Comparison of ENCODE assay signal across 12 cellular contexts in the genomic region with DNA sequence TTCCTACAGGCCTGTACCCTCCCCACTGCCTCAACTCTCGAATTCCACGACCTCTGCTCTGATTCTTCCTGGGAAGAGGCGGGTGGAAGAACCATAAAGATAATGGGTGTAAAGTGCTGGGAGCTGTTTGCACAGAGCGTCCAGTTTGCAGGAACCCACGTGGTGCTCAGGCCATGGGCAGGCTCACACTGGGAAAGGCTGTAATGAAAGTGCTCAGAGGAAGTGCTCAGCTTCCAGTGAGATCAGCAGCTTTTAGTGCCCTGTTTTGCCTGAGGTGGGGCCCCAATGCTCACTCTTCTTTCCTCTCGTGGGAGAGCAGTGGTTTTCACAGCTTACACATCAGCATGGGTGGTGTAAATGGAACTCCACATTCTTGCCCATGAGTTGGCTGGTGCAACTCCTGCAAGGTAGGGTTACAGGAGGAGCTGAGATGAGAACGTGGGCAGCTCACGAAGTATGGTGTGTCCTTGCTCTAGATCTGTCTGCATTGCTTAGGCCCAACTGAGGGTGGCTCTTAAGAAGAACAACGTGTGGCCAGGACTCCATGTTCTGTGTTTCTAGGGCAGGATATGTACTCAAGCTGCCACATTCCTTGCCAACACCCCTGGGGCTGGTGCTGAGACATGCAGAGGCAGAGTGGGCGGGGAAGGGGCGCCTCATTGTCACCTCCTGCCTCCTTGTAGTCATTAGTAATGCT. TPM values are rescaled to one million over a fixed set of nuclear protein-coding genes. Genes with fewer than 3 reads are reported as not detected.
A peak's percentile ranks its signal among the peaks of the same experiment; 100 is the strongest.
DNase-seq lines count a peak whose midpoint lies in the region; ATAC-seq, FAIRE-seq and TF ChIP-seq lines count a peak whose summit lies in the region.
"Had no signal": no experiment of that assay in that cellular context is flagged by ENCODE, and none has a peak within 500 bp of the region (broad histone marks: within the 10 kb centered on the region; RNA-seq: fewer than 3 reads in every experiment).

No MANE protein-coding gene starts in this region.

- TF ChIP-seq EP300 in GM12878 (IDR thresholded peaks at IDR 0.05; ENCODE audit: borderline replicate concordance in 1 of 2, control insufficient read depth in 1 of 2, low read depth in 2 of 2, low read length in 2 of 2): no peak

- H4K8ac ChIP-seq in mesenchymal stem cell (ENCODE audit: low read length): no peak overlapping the region

- peak; percentile 55 for FAIRE-seq in GM18507 (lab: Jason Lieb, UNC)
- FAIRE-seq in GM12878 (lab: Jason Lieb, UNC): peak; percentile 13
- FAIRE-seq: colon had no signal

- TF ChIP-seq CTCF in GM12878 (IDR thresholded peaks at IDR 0.05 in 2 of 3, conservative IDR thresholded peaks at IDR 0.05 in 1 of 3; ENCODE audit: control insufficient read depth in 2 of 3, extremely low read depth in 1 of 3, insufficient read depth in 1 of 3, low read depth in 3 of 3, low read length in 3 of 3): no peak

- RAD21 ChIA-PET in GM12878 (lab: Charles Lee; ENCODE audit: unreplicated experiment): interaction anchor here (1.5 kb wide), 1 partner anchor 29 kb away, joined by 5 read pairs; no protein-coding TSS in a partner anchor

- 4% methylated on average over 11 of the region's 11 CpGs for WGBS in GM12878 (ENCODE audit: insufficient coverage, insufficient replicate concordance, low lambda C conversion rate, missing lambda C conversion rate)
- WGBS in mesenchymal stem cell: 55% methylated on average over 11 of the region's 11 CpGs

- POLR2A ChIA-PET in CD8-positive, alpha-beta memory T cell (lab: Charles Lee): no interaction called here
- POLR2A ChIA-PET in GM12878 (lab: Charles Lee): interaction anchor here (0.6 to 1.0 kb wide), 2 partner anchors 119 to 206 kb away, joined by 3 read pairs; no protein-coding TSS in a partner anchor

- no peak overlapping the region for H2AK5ac ChIP-seq in mesenchymal stem cell (ENCODE audit: low read length, severe bottlenecking)

- peaks cover 7% of the 10 kb centered on the region for H3K4me1 ChIP-seq in CD8-positive, alpha-beta memory T cell (ENCODE audit: insufficient read depth, low read length)
- peaks cover 4% of the 10 kb centered on the region for H3K4me1 ChIP-seq in GM12878 (ENCODE audit: control insufficient read depth, insufficient read depth, low read length)
- H3K4me1 ChIP-seq in mesenchymal stem cell (ENCODE audit: control insufficient read depth, insufficient read depth, low read depth, low read length): peaks cover 23% of the 10 kb centered on the region

- no peaks in the 10 kb centered on the region for H3K9me3 Mint-ChIP-seq in CD8-positive, alpha-beta memory T cell
- H3K9me3 Mint-ChIP-seq in memory B cell: no peaks in the 10 kb centered on the region
- no peaks in the 10 kb centered on the region for H3K9me3 Mint-ChIP-seq in activated T-cell treated with anti-CD3 and anti-CD28 coated beads, Interleukin-2, amount 50 U/mL, for 4 hours
- H3K9me3 Mint-ChIP-seq: activated naive CD8-positive, alpha-beta T cell treated with anti-CD3 and anti-CD28 coated beads, Interleukin-2, amount 10 ng/mL, durations not matched to agents 7 days and 5 days; IgD-negative memory B cell; immature natural killer cell had no signal

- no peak overlapping the region for H3K4me2 ChIP-seq in GM12878 (ENCODE audit: control insufficient read depth, insufficient read depth)
- H3K4me2 ChIP-seq in mesenchymal stem cell (ENCODE audit: low read length, poor library complexity, severe bottlenecking): no peak overlapping the region

- no peak overlapping the region for H2BK12ac ChIP-seq in mesenchymal stem cell (ENCODE audit: low read length in 2 of 2)

- no peaks in the 10 kb centered on the region for H3K79me2 ChIP-seq in GM12878 (ENCODE audit: control insufficient read depth, insufficient read depth, low read length)

- H2AFZ ChIP-seq in GM12878 (ENCODE audit: control insufficient read depth, low read depth, low read length): no peak overlapping the region
- no peak overlapping the region for H2AFZ ChIP-seq in mesenchymal stem cell (ENCODE audit: low read depth, low read length)

- H3K4me3 ChIP-seq in CD8-positive, alpha-beta memory T cell (ENCODE audit: low read length): no peak overlapping the region
- H3K4me3 ChIP-seq in GM12878 (no peak overlapping the region), mesenchymal stem cell (ENCODE audit: insufficient read depth in 1 of 2, low read depth in 1 of 2, low read length in 2 of 2) (no peak overlapping the region)

- TF ChIP-seq RAD21 in GM12878 (IDR thresholded peaks at IDR 0.05; ENCODE audit: insufficient read depth, low read depth, low read length): no peak

- no peaks in the 10 kb centered on the region for H3K79me1 ChIP-seq in mesenchymal stem cell (replicated peaks; ENCODE audit: low read length, poor library complexity, severe bottlenecking)

- BruUV-seq in GM12878 (replicated peaks; lab: Mats Ljungman, UMichigan): no TSS peak

- peaks cover 14 to 28% (median 25%) of the 10 kb centered on the region in 3 donors for H3K4me1 Mint-ChIP-seq in CD8-positive, alpha-beta memory T cell
- peaks cover 19% of the 10 kb centered on the region for H3K4me1 Mint-ChIP-seq in memory B cell
- peaks cover 17% of the 10 kb centered on the region for H3K4me1 Mint-ChIP-seq in activated T-cell treated with anti-CD3 and anti-CD28 coated beads, Interleukin-2, amount 50 U/mL, for 4 hours (ENCODE audit: low read depth)

- H3K36me3 ChIP-seq in CD8-positive, alpha-beta memory T cell (ENCODE audit: insufficient read depth, low read length): no peaks in the 10 kb centered on the region
- no peaks in the 10 kb centered on the region for H3K36me3 ChIP-seq in GM12878 (ENCODE audit: control insufficient read depth in 2 of 2, insufficient read depth in 2 of 2, low read length in 1 of 2)
- H3K36me3 ChIP-seq in mesenchymal stem cell (ENCODE audit: control insufficient read depth in 1 of 2, insufficient read depth in 2 of 2, low read depth in 1 of 2, low read length in 2 of 2): no peaks in the 10 kb centered on the region

- no peaks in the 10 kb centered on the region for H3K36me3 Mint-ChIP-seq in CD8-positive, alpha-beta memory T cell
- no peaks in the 10 kb centered on the region for H3K36me3 Mint-ChIP-seq in memory B cell
- H3K36me3 Mint-ChIP-seq in activated T-cell treated with anti-CD3 and anti-CD28 coated beads, Interleukin-2, amount 50 U/mL, for 4 hours (ENCODE audit: insufficient read depth): no peaks in the 10 kb centered on the region
- H3K36me3 Mint-ChIP-seq: activated naive CD8-positive, alpha-beta T cell treated with anti-CD3 and anti-CD28 coated beads, Interleukin-2, amount 10 ng/mL, durations not matched to agents 7 days and 5 days; IgD-negative memory B cell; immature natural killer cell had no signal

- peaks cover 27 to 53% of the 10 kb centered on the region in 2 donors for H3K27me3 Mint-ChIP-seq in CD8-positive, alpha-beta memory T cell
- H3K27me3 Mint-ChIP-seq in memory B cell: peaks cover 7% of the 10 kb centered on the region
- H3K27me3 Mint-ChIP-seq in activated T-cell treated with anti-CD3 and anti-CD28 coated beads, Interleukin-2, amount 50 U/mL, for 4 hours (ENCODE audit: low read depth): peaks cover 53% of the 10 kb centered on the region

- no peak overlapping the region for H3K14ac ChIP-seq in mesenchymal stem cell (ENCODE audit: low read length in 2 of 2)

- intact Hi-C loops in GM12878 (cut with micrococcal nuclease; ENCODE audit: unreplicated experiment): no loop called here

- CTCF ChIA-PET in CD8-positive, alpha-beta memory T cell (lab: Charles Lee): no interaction called here
- CTCF ChIA-PET in GM12878 (lab: Yijun Ruan, JAX): interaction anchor here (0.6 to 2.0 kb wide), 7 partner anchors 11 to 131 kb away, joined by 3 to 8 read pairs (median 4); no protein-coding TSS in a partner anchor

- no peak for TF ChIP-seq POLR2A in GM12878 (IDR thresholded peaks at IDR 0.05; ENCODE audit: low read depth, low read length)

- H4K20me1 ChIP-seq in GM12878 (ENCODE audit: control insufficient read depth, insufficient read depth): no peaks in the 10 kb centered on the region

- SMC1A ChIA-PET in GM12878 (lab: Charles Lee; ENCODE audit: uncharacterized antibody, unreplicated experiment): interaction anchor here (1.4 kb wide), 1 partner anchor 29 kb away, joined by 4 read pairs; no protein-coding TSS in a partner anchor

- H3K27ac ChIP-seq in CD8-positive, alpha-beta memory T cell (ENCODE audit: low read depth, low read length): no peak overlapping the region
- H3K27ac ChIP-seq in GM12878 (ENCODE audit: control insufficient read depth, insufficient read depth) (no peak overlapping the region), mesenchymal stem cell (ENCODE audit: low read length, poor library complexity, severe bottlenecking) (no peak overlapping the region)

- H3K27me3 ChIP-seq in CD8-positive, alpha-beta memory T cell (ENCODE audit: insufficient read depth, low read length, poor library complexity, severe bottlenecking): peaks cover 3% of the 10 kb centered on the region
- H3K27me3 ChIP-seq in GM12878 (replicated peaks in 1 of 2; ENCODE audit: control insufficient read depth in 2 of 2, insufficient read depth in 2 of 2, low read length in 1 of 2) (peaks cover 0 to 3% of the 10 kb centered on the region in 2 experiments; a peak in 1 of 4 replicates), mesenchymal stem cell (ENCODE audit: control insufficient read depth in 1 of 2, insufficient read depth in 1 of 2, low read length in 2 of 2) (peaks cover 37 to 72% of the 10 kb centered on the region in 2 experiments)

- no peak overlapping the region for H3K4ac ChIP-seq in mesenchymal stem cell (ENCODE audit: low read depth in 1 of 2, low read length in 2 of 2)

- no peak overlapping the region for H2BK120ac ChIP-seq in mesenchymal stem cell (ENCODE audit: low read depth, low read length)

- H2BK15ac ChIP-seq in mesenchymal stem cell (ENCODE audit: low read depth, poor library complexity, severe bottlenecking): no peak overlapping the region

- no peak overlapping the region for H2BK5ac ChIP-seq in mesenchymal stem cell (ENCODE audit: low read depth, low read length, poor library complexity, severe bottlenecking)

- no peak overlapping the region for H3K18ac ChIP-seq in mesenchymal stem cell (ENCODE audit: low read depth in 1 of 2, low read length in 2 of 2)

- ATAC-seq in GM12878 (peak; percentile 10; the same call in 1 of the 3 replicates), memory B cell (ENCODE audit: low read depth) (no peak), HG03025 (IDR thresholded peaks at IDR 0.05; ENCODE audit: low FRiP score, unreplicated experiment) (no peak)
- no peak for ATAC-seq in activated T-cell treated with anti-CD3 and anti-CD28 coated beads, Interleukin-2, amount 50 U/mL, for 4 hours

- peak overlapping the region in 5 of 7 donors; percentile 32 to 68 (median 49) for H3K4me3 Mint-ChIP-seq in CD8-positive, alpha-beta memory T cell
- H3K4me3 Mint-ChIP-seq in memory B cell: peak overlapping the region; percentile 46
- H3K4me3 Mint-ChIP-seq in activated T-cell treated with anti-CD3 and anti-CD28 coated beads, Interleukin-2, amount 50 U/mL, for 4 hours: no peak overlapping the region
- H3K4me3 Mint-ChIP-seq: activated naive CD8-positive, alpha-beta T cell treated with anti-CD3 and anti-CD28 coated beads, Interleukin-2, amount 10 ng/mL, durations not matched to agents 7 days and 5 days had no signal

- DNase-seq in CD8-positive, alpha-beta memory T cell: no peak
- DNase-seq in GM18507 (ENCODE audit: extremely low spot score, insufficient read length, low read depth): no peak
- DNase-seq in GM12878 (ENCODE audit: low read depth, low spot score): no peak
- DNase-seq in memory B cell (ENCODE audit: low spot score in 2 of 2): no peak
- DNase-seq in mesenchymal stem cell: no peak
- DNase-seq in activated T-cell treated with anti-CD3 and anti-CD28 coated beads, Interleukin-2, amount 50 U/mL, for 4 hours: no peak
- DNase-seq: activated naive CD8-positive, alpha-beta T cell treated with anti-CD3 and anti-CD28 coated beads, Interleukin-2, amount 10 ng/mL, durations not matched to agents 7 days and 5 days; immature natural killer cell; NCI-H2029 had no signal

- no peak overlapping the region for H3K23ac ChIP-seq in mesenchymal stem cell (ENCODE audit: low read length in 2 of 2)

- in situ Hi-C loops in GM12878 (cut with MboI): no loop called here

- H3K9ac ChIP-seq in GM12878 (ENCODE audit: control insufficient read depth, insufficient read depth, low read length) (no peak overlapping the region), mesenchymal stem cell (ENCODE audit: low read length) (no peak overlapping the region)

- no peaks in the 10 kb centered on the region for H3K9me3 ChIP-seq in CD8-positive, alpha-beta memory T cell (ENCODE audit: low read length)
- H3K9me3 ChIP-seq in GM12878 (replicated peaks; ENCODE audit: control insufficient read depth, insufficient read depth, low read length): no peaks in the 10 kb centered on the region
- no peaks in the 10 kb centered on the region for H3K9me3 ChIP-seq in mesenchymal stem cell (ENCODE audit: control insufficient read depth, low read length)

- peak overlapping the region in 2 of 8 donors; percentile 29 to 63 for H3K27ac Mint-ChIP-seq in CD8-positive, alpha-beta memory T cell
- H3K27ac Mint-ChIP-seq in memory B cell: no peak overlapping the region
- H3K27ac Mint-ChIP-seq: activated naive CD8-positive, alpha-beta T cell treated with anti-CD3 and anti-CD28 coated beads, Interleukin-2, amount 10 ng/mL, durations not matched to agents 7 days and 5 days; IgD-negative memory B cell; immature natural killer cell had no signal

- no peak overlapping the region for H4K91ac ChIP-seq in mesenchymal stem cell (ENCODE audit: low read length)

RNA-seq across cellular contexts. Expression of a gene that starts 2.9 kb away (rescaled TPM):
- total RNA-seq in CD8-positive, alpha-beta memory T cell: under 1 TPM; 0.64 to 0.68 TPM
- polyA plus RNA-seq in CD8-positive, alpha-beta memory T cell: 0.28 TPM
- total RNA-seq in GM12878 (2013; cell fraction: nucleolus; rRNA removed): 12.5 and 15.2 TPM in 2 replicates
- total RNA-seq in GM12878 (2014; rRNA removed) (0.06 and 0.38 TPM in 2 replicates), GM12878 (2014; rRNA removed; fragmentation: Illumina TruSeq; extraction: Trizol) (0.09 and 0.60 TPM in 2 replicates), GM12878 (2021) (0.74 and 1.3 TPM in 2 replicates)
- polyA plus RNA-seq in GM12878 (2011; ENCODE audit: low read depth): 0.13 TPM
- polyA plus RNA-seq in GM12878 (2011; rRNA removed) (0.68 and 1.2 TPM in 2 replicates), GM12878 (2014; fragmentation: Illumina TruSeq; extraction: Trizol) (0.16 and 0.41 TPM in 2 replicates), GM12878 (2014; fragmentation: Nextera tagmentation; extraction: Ambion mirVana) (not detected), GM12878 (2014; rRNA removed) (0.34 and 0.37 TPM in 2 replicates), GM12878 (2016; fragmentation: Nextera tagmentation; extraction: Ambion mirVana) (not detected)
- polyA plus RNA-seq in GM12878 (2011; cell fraction: cytosol; rRNA removed): 2.1 and 2.3 TPM in 2 replicates
- 5.7 and 7.8 TPM in 2 replicates for polyA plus RNA-seq in GM12878 (2011; cell fraction: nucleus; rRNA removed)
- polyA plus RNA-seq in GM12878 (2012): 0.24 and 0.38 TPM in 2 replicates
- 1.2 and 2.6 TPM in 2 replicates for polyA minus RNA-seq in GM12878 (2011; rRNA and poly(A)+ RNA removed)
- 0.27 TPM in 1 of 2 replicates, not detected in the other for polyA minus RNA-seq in GM12878 (2011; cell fraction: cytosol; rRNA and poly(A)+ RNA removed)
- polyA minus RNA-seq in GM12878 (2011; cell fraction: nucleus; rRNA and poly(A)+ RNA removed): 2.1 and 3.5 TPM in 2 replicates
- 0.03 TPM for polyA plus RNA-seq in mesenchymal stem cell (2013, experiment 1 of 2)
- 0.07 TPM for polyA plus RNA-seq in mesenchymal stem cell (2013, experiment 2 of 2)
- total RNA-seq in activated T-cell treated with anti-CD3 and anti-CD28 coated beads, Interleukin-2, amount 50 U/mL, for 4 hours: under 1 TPM; 0.65 to 0.91 (median 0.87) TPM

RNA-seq across cellular contexts. Expression of a gene that starts 43.0 kb away (rescaled TPM):
- total RNA-seq in CD8-positive, alpha-beta memory T cell: not detected
- not detected for polyA plus RNA-seq in CD8-positive, alpha-beta memory T cell
- total RNA-seq in GM12878 (2013; cell fraction: nucleolus; rRNA removed): not detected in 2 replicates
- total RNA-seq in GM12878 (2014; rRNA removed) (not detected in 2 replicates), GM12878 (2014; rRNA removed; fragmentation: Illumina TruSeq; extraction: Trizol) (not detected in 2 replicates), GM12878 (2021) (not detected in 2 replicates)
- not detected for polyA plus RNA-seq in GM12878 (2011; ENCODE audit: low read depth)
- polyA plus RNA-seq in GM12878 (2011; rRNA removed) (not detected in 2 replicates), GM12878 (2014; fragmentation: Illumina TruSeq; extraction: Trizol) (not detected in 2 replicates), GM12878 (2014; fragmentation: Nextera tagmentation; extraction: Ambion mirVana) (not detected), GM12878 (2014; rRNA removed) (not detected in 2 replicates), GM12878 (2016; fragmentation: Nextera tagmentation; extraction: Ambion mirVana) (under 1 TPM in 1 of 2 experiments, not detected in 1; 0.06 TPM)
- 0.02 and 0.03 TPM in 2 replicates for polyA plus RNA-seq in GM12878 (2011; cell fraction: cytosol; rRNA removed)
- 0.03 and 0.04 TPM in 2 replicates for polyA plus RNA-seq in GM12878 (2011; cell fraction: nucleus; rRNA removed)
- not detected in 2 replicates for polyA plus RNA-seq in GM12878 (2012)
- polyA minus RNA-seq in GM12878 (2011; rRNA and poly(A)+ RNA removed): 0.10 TPM in 1 of 2 replicates, not detected in the other
- not detected in 2 replicates for polyA minus RNA-seq in GM12878 (2011; cell fraction: cytosol; rRNA and poly(A)+ RNA removed)
- not detected in 2 replicates for polyA minus RNA-seq in GM12878 (2011; cell fraction: nucleus; rRNA and poly(A)+ RNA removed)
- polyA plus RNA-seq in mesenchymal stem cell (2013, experiment 1 of 2): not detected
- not detected for polyA plus RNA-seq in mesenchymal stem cell (2013, experiment 2 of 2)
- not detected for total RNA-seq in activated T-cell treated with anti-CD3 and anti-CD28 coated beads, Interleukin-2, amount 50 U/mL, for 4 hours
- total RNA-seq: activated naive CD8-positive, alpha-beta T cell treated with anti-CD3 and anti-CD28 coated beads, Interleukin-2, amount 10 ng/mL, durations not matched to agents 7 days and 5 days had no signal
- polyA plus RNA-seq: IgD-negative memory B cell, immature natural killer cell had no signal
